In genomic region chr4:80202784-80203553, GRCh38 we compare ENCODE assay signal across 8 cellular contexts. TPM values are rescaled to one million over a fixed set of nuclear protein-coding genes. Genes with fewer than 3 reads are reported as not detected.
A peak's percentile ranks its signal among the peaks of the same experiment; 100 is the strongest.
DNase-seq lines count a peak whose midpoint lies in the region; ATAC-seq lines count a peak whose summit lies in the region.

No MANE protein-coding gene starts in this region.

- no peaks in the 10 kb centered on the region for H3K9me3 ChIP-seq in SJCRH30 (replicated peaks)
- H3K9me3 ChIP-seq in iPS-18a (ENCODE audit: control insufficient read depth, low read depth, low read length): no peaks in the 10 kb centered on the region

- H3K4me1 ChIP-seq in SJCRH30: no peaks in the 10 kb centered on the region
- peaks cover 5% of the 10 kb centered on the region for H3K4me1 ChIP-seq in iPS-18a (ENCODE audit: control insufficient read depth, low read depth, low read length)

- peak; percentile 39 for ATAC-seq in HG03045 (IDR thresholded peaks at IDR 0.05; ENCODE audit: unreplicated experiment)

- DNase-seq in activated T-cell treated with anti-CD3 and anti-CD28 coated beads for 1 hour (ENCODE audit: low read depth) (peak; percentile 36), activated T-cell treated with anti-CD3 and anti-CD28 coated beads for 4 hours (no peak), SJCRH30 (peak; percentile 35 to 54), cerebellar nuclear complex (lab: John Stamatoyannopoulos, UW) (no peak)
- peak; percentile 44 to 55 for DNase-seq in stimulated activated CD4-positive, alpha-beta T cell treated with anti-CD3 and anti-CD28 coated beads, Interleukin-2, amount 100 ng/mL, for 24 hours

- no peak overlapping the region for H3K9ac ChIP-seq in iPS-18a (ENCODE audit: low read length)

- H3K27me3 ChIP-seq in SJCRH30 (no peaks in the 10 kb centered on the region), iPS-18a (ENCODE audit: control insufficient read depth, insufficient read depth, low read length) (peaks cover 100% of the 10 kb centered on the region)

- H3K36me3 ChIP-seq in SJCRH30: 0 out of 2 replicates have a peak, but pooled peaks cover 2% of the 10 kb centered on the region
- H3K36me3 ChIP-seq in iPS-18a (ENCODE audit: control insufficient read depth, low read depth, low read length): no peaks in the 10 kb centered on the region

- H3K4me3 ChIP-seq in SJCRH30 (peak overlapping the region; percentile 63), iPS-18a (ENCODE audit: low read length) (peak overlapping the region; percentile 31)

- H3K27ac ChIP-seq in SJCRH30 (peak overlapping the region; percentile 52; the same call in 1 of the 2 replicates), angular gyrus (ENCODE audit: low read depth, low read length) (peak overlapping the region; percentile 62), iPS-18a (ENCODE audit: low read length) (no peak overlapping the region)

RNA-seq across cellular contexts. Expression of gene PRDM8, which starts 5.7 kb away (rescaled TPM):
- 1.5 and 2.5 TPM in 2 replicates for total RNA-seq in SJCRH30 (2014; rRNA removed; shearing (Covaris generic))

Comparison
In these comparisons a context has a peak if more than half of its experiments do, and no peak if none do; other contexts are left out.
1. DNase-seq: peak in activated T-cell treated with anti-CD3 and anti-CD28 coated beads for 1 hour (single experiment), SJCRH30 (2 of 2) and stimulated activated CD4-positive, alpha-beta T cell treated with anti-CD3 and anti-CD28 coated beads, Interleukin-2, amount 100 ng/mL, for 24 hours (2 of 2); none in activated T-cell treated with anti-CD3 and anti-CD28 coated beads for 4 hours (single experiment) and cerebellar nuclear complex (0 of 2).